Comparison of ENCODE assay signal across 13 cellular contexts in genomic region chr11:121113611-121114010, GRCh38. TPM values are rescaled to one million over a fixed set of nuclear protein-coding genes. Genes with fewer than 3 reads are reported as not detected.
DNase-seq lines count a peak whose midpoint lies in the region; ATAC-seq and TF ChIP-seq lines count a peak whose summit lies in the region.
"Had no signal": no experiment of that assay in that cellular context is flagged by ENCODE, and none has a peak within 500 bp of the region (broad histone marks: within the 10 kb centered on the region; RNA-seq: fewer than 3 reads in every experiment).

No MANE protein-coding gene starts in this region.

- no peak overlapping the region for H4K8ac ChIP-seq in neuronal stem cell (ENCODE audit: low read depth, low read length)

- H2BK120ac ChIP-seq in neuronal stem cell (ENCODE audit: low read depth, low read length): no peak overlapping the region

- no peak overlapping the region for H3K4ac ChIP-seq in neuronal stem cell (ENCODE audit: low read length)

- H3K27me3 Mint-ChIP-seq in endodermal cell (ENCODE audit: insufficient read depth): no peaks in the 10 kb centered on the region
- peaks cover 21% of the 10 kb centered on the region for H3K27me3 Mint-ChIP-seq in stimulated activated memory B cell treated with anti-CD40 and anti-IgM and Interleukin-4, amounts not matched to agents 10 μg/mL and 1 μg/mL and 100 μg/mL, for 72 hours

- H3K9me3 ChIP-seq in endodermal cell (ENCODE audit: control insufficient read depth, low read length): no peaks in the 10 kb centered on the region
- no peaks in the 10 kb centered on the region for H3K9me3 ChIP-seq in neuronal stem cell (replicated peaks in 1 of 2; ENCODE audit: control insufficient read depth in 2 of 2, insufficient read depth in 1 of 2, low read depth in 1 of 2, low read length in 2 of 2)
- H3K9me3 ChIP-seq in gastrocnemius medialis: no peaks in the 10 kb centered on the region

- H3K36me3 ChIP-seq in endodermal cell (ENCODE audit: control insufficient read depth, insufficient read depth, low read length): no peaks in the 10 kb centered on the region
- H3K36me3 ChIP-seq in neuronal stem cell (replicated peaks in 1 of 2; ENCODE audit: control insufficient read depth in 2 of 2, insufficient read depth in 2 of 2, low read length in 2 of 2): no peaks in the 10 kb centered on the region
- no peaks in the 10 kb centered on the region for H3K36me3 ChIP-seq in gastrocnemius medialis

- no peak overlapping the region for H2BK5ac ChIP-seq in neuronal stem cell (ENCODE audit: low read length)

- H2AFZ ChIP-seq in neuronal stem cell (ENCODE audit: low read length): peak overlapping the region; percentile 13

- H3K9me3 Mint-ChIP-seq in endodermal cell: no peaks in the 10 kb centered on the region
- no peaks in the 10 kb centered on the region for H3K9me3 Mint-ChIP-seq in stimulated activated memory B cell treated with anti-CD40 and anti-IgM and Interleukin-4, amounts not matched to agents 10 μg/mL and 1 μg/mL and 100 μg/mL, for 72 hours
- H3K9me3 Mint-ChIP-seq: CD4-positive, alpha-beta memory T cell had no signal

- no peak overlapping the region for H3K14ac ChIP-seq in neuronal stem cell (ENCODE audit: low read length)

- no peak overlapping the region for H2BK12ac ChIP-seq in neuronal stem cell (ENCODE audit: low read length)

- TF ChIP-seq CTCF in endodermal cell (conservative IDR thresholded peaks at IDR 0.05) (no peak), gastrocnemius medialis (IDR thresholded peaks at IDR 0.05 in 4 of 5, conservative IDR thresholded peaks at IDR 0.05 in 1 of 5) (no peak)

- no peak overlapping the region for H3K4me3 Mint-ChIP-seq in endodermal cell
- H3K4me3 Mint-ChIP-seq in stimulated activated memory B cell treated with anti-CD40 and anti-IgM and Interleukin-4, amounts not matched to agents 10 μg/mL and 1 μg/mL and 100 μg/mL, for 72 hours: no peak overlapping the region
- H3K4me3 Mint-ChIP-seq: CD4-positive, alpha-beta memory T cell; IgD-negative memory B cell had no signal

- no peaks in the 10 kb centered on the region for H3K27me3 ChIP-seq in endodermal cell (ENCODE audit: control insufficient read depth, insufficient read depth, low read length, poor library complexity, severe bottlenecking)
- H3K27me3 ChIP-seq in neuronal stem cell (ENCODE audit: control insufficient read depth in 3 of 3, insufficient read depth in 3 of 3, low read depth in 1 of 3, low read length in 3 of 3): no peaks in the 10 kb centered on the region
- no peaks in the 10 kb centered on the region for H3K27me3 ChIP-seq in gastrocnemius medialis

- no peak overlapping the region for H2BK15ac ChIP-seq in neuronal stem cell (ENCODE audit: low read length)

- H3K27ac Mint-ChIP-seq in endodermal cell: no peak overlapping the region
- H3K27ac Mint-ChIP-seq in stimulated activated memory B cell treated with anti-CD40 and anti-IgM and Interleukin-4, amounts not matched to agents 10 μg/mL and 1 μg/mL and 100 μg/mL, for 72 hours: no peak overlapping the region
- H3K27ac Mint-ChIP-seq: CD4-positive, alpha-beta memory T cell; IgD-negative memory B cell had no signal

- H3K4me3 ChIP-seq in endodermal cell (ENCODE audit: low read length): no peak overlapping the region
- H3K4me3 ChIP-seq in neuronal stem cell (ENCODE audit: low read length in 2 of 2): no peak overlapping the region
- no peak overlapping the region for H3K4me3 ChIP-seq in gastrocnemius medialis
- H3K4me3 ChIP-seq: GM12878 had no signal

- no peaks in the 10 kb centered on the region for H3K79me1 ChIP-seq in neuronal stem cell (ENCODE audit: low read depth, low read length)

- 84 to 96% methylated on average over 7 to 9 of the region's 9 CpGs for WGBS in endodermal cell (ENCODE audit: insufficient coverage in 1 of 2, insufficient read length in 1 of 2), 2 experiments
- no CpG with 5 or more reads among the region's 9 CpGs for WGBS in neuronal stem cell (ENCODE audit: extremely low coverage in 2 of 2, insufficient read length in 2 of 2, insufficient replicate concordance in 1 of 2), 2 donors

- H4K91ac ChIP-seq in neuronal stem cell (ENCODE audit: low read depth, low read length, poor library complexity): no peak overlapping the region

- no peak overlapping the region for H3K23ac ChIP-seq in neuronal stem cell (ENCODE audit: low read depth, low read length, poor library complexity)

- in situ Hi-C loops in gastrocnemius medialis (cut with MboI; ENCODE audit: low sequenced_read_pairs in 4 of 4): loop anchor here in 2 of 4 donors (25.0 kb wide), 1 partner anchor 601 kb away; the partner anchor contains the start of gene GRIK4 (in 2 of the 2)

- H3K27ac ChIP-seq in endodermal cell (ENCODE audit: low read depth, low read length) (no peak overlapping the region), neuronal stem cell (replicated peaks; ENCODE audit: low read length) (no peak overlapping the region), gastrocnemius medialis (no peak overlapping the region)
- H3K27ac ChIP-seq: C4-2B had no signal

- intact Hi-C loops in gastrocnemius medialis (cut with DNase I; ENCODE audit: low total_unique reads): loop anchor here (2.0 to 10.0 kb wide), 3 partner anchors 161 to 309 kb away; no protein-coding TSS in a partner anchor

- ATAC-seq in stimulated activated memory B cell treated with anti-CD40 and anti-IgM and Interleukin-4, amounts not matched to agents 10 μg/mL and 1 μg/mL and 100 μg/mL, for 72 hours: no peak
- no peak for ATAC-seq in gastrocnemius medialis
- ATAC-seq in HG03520 (IDR thresholded peaks at IDR 0.05; ENCODE audit: unreplicated experiment): no peak
- ATAC-seq: GM12878 had no signal

- TF ChIP-seq POLR2A in gastrocnemius medialis (IDR thresholded peaks at IDR 0.05): no peak

- H3K18ac ChIP-seq in neuronal stem cell (ENCODE audit: low read length): no peak overlapping the region

- H3K9ac ChIP-seq in endodermal cell (ENCODE audit: extremely low read depth, low read length, poor library complexity, severe bottlenecking): no peak overlapping the region
- no peak overlapping the region for H3K9ac ChIP-seq in neuronal stem cell (ENCODE audit: low read depth, low read length, poor library complexity)

- no peak overlapping the region for H2AK5ac ChIP-seq in neuronal stem cell (ENCODE audit: low read depth, low read length)

- no peaks in the 10 kb centered on the region for H3K36me3 Mint-ChIP-seq in endodermal cell (ENCODE audit: low read depth)
- H3K36me3 Mint-ChIP-seq in stimulated activated memory B cell treated with anti-CD40 and anti-IgM and Interleukin-4, amounts not matched to agents 10 μg/mL and 1 μg/mL and 100 μg/mL, for 72 hours: no peaks in the 10 kb centered on the region
- H3K36me3 Mint-ChIP-seq: CD4-positive, alpha-beta memory T cell had no signal

- H3K4me2 ChIP-seq in neuronal stem cell (ENCODE audit: insufficient read depth, low read length, poor library complexity, severe bottlenecking): no peak overlapping the region

- no peaks in the 10 kb centered on the region for H3K4me1 ChIP-seq in endodermal cell (ENCODE audit: control insufficient read depth, insufficient read depth, low read length)
- H3K4me1 ChIP-seq in neuronal stem cell (ENCODE audit: control insufficient read depth in 2 of 2, insufficient read depth in 1 of 2, low read depth in 1 of 2, low read length in 2 of 2): peaks cover 2 to 8% of the 10 kb centered on the region in 2 donors
- peaks cover 0 to 3% of the 10 kb centered on the region in 2 donors for H3K4me1 ChIP-seq in gastrocnemius medialis

- DNase-seq in NCI-H2227 (lab: John Stamatoyannopoulos, UW; ENCODE audit: unreplicated experiment): peak; percentile 11
- DNase-seq in NCI-H2227 treated with DMSO at 0.1 percent for 48 hours (lab: John Stamatoyannopoulos, UW): no peak
- DNase-seq in endodermal cell: peak; percentile 7
- DNase-seq in neuronal stem cell (ENCODE audit: low spot score): no peak
- DNase-seq in gastrocnemius medialis: no peak
- DNase-seq: ACHN; CD4-positive, alpha-beta memory T cell; DMS79 had no signal

- H3K4me1 Mint-ChIP-seq in endodermal cell: peaks cover 4% of the 10 kb centered on the region
- peaks cover 6% of the 10 kb centered on the region for H3K4me1 Mint-ChIP-seq in stimulated activated memory B cell treated with anti-CD40 and anti-IgM and Interleukin-4, amounts not matched to agents 10 μg/mL and 1 μg/mL and 100 μg/mL, for 72 hours
- H3K4me1 Mint-ChIP-seq: CD4-positive, alpha-beta memory T cell had no signal

RNA-seq across cellular contexts. Expression of gene TECTA, which starts 12.6 kb away (rescaled TPM):
- 1 to 10 TPM; 1.4 to 2.2 TPM for total RNA-seq in endodermal cell
- 1.7 TPM for polyA plus RNA-seq in endodermal cell (2013, experiment 1 of 2)
- polyA plus RNA-seq in endodermal cell (2013, experiment 2 of 2): 1.7 TPM
- 0.47 TPM for polyA plus RNA-seq in neuronal stem cell (2013, experiment 1 of 2)
- polyA plus RNA-seq in neuronal stem cell (2013, experiment 2 of 2): 0.54 TPM
- 1 to 10 TPM in 1 of 4 donors, under 1 TPM in 3; 0.17 to 1.6 (median 0.45) TPM for total RNA-seq in gastrocnemius medialis
- polyA plus RNA-seq: IgD-negative memory B cell had no signal

Comparison
In these comparisons a context has a peak if more than half of its experiments do, and no peak if none do; other contexts are left out.
1. DNase-seq: peak in NCI-H2227 (single experiment) and endodermal cell (single experiment); none in NCI-H2227 treated with DMSO at 0.1 percent for 48 hours (single experiment), neuronal stem cell (single experiment) and gastrocnemius medialis (0 of 2).